Comparison of ENCODE assay signal across 9 cellular contexts in the genomic region with DNA sequence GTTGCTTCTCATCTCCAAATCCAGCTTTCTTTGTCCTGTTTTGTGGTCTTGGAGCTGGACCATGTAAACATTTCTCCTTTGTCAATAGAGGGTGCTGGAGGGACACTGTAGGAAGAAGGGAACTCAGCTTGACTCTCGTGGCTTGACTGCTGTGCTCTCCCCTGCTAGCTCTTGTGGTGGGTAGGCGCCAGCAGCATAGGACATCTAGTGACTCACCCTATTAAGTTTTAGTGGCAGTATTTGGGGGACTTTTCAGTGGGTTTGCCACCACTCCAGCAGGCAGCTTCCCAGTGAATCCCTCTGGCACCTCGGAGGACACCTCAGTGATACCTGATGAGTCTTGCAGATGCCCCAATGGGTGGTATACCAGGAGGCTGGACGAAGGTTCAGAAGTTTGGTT.
DNase-seq lines count a peak whose midpoint lies in the region; ATAC-seq and TF ChIP-seq lines count a peak whose summit lies in the region.
"Had no signal": no experiment of that assay in that cellular context is flagged by ENCODE, and none has a peak within 500 bp of the region (broad histone marks: within the 10 kb centered on the region; RNA-seq: fewer than 3 reads in every experiment).

No MANE protein-coding gene starts in this region.

- no peak overlapping the region for H2AFZ ChIP-seq in Karpas-422 (ENCODE audit: low read length)

- H4K20me1 ChIP-seq in Karpas-422 (ENCODE audit: insufficient read depth, low read depth, low read length), result no peaks in the 10 kb centered on the region

- 59% methylated on average over 4 of the region's 4 CpGs for WGBS in tibial nerve, 2 donors
- WGBS in suprapubic skin, result 73% methylated on average over 4 of the region's 4 CpGs

- no peaks in the 10 kb centered on the region for H3K36me3 ChIP-seq in Karpas-422 (ENCODE audit: insufficient read depth, low read length)
- no peaks in the 10 kb centered on the region for H3K36me3 ChIP-seq in right atrium auricular region
- no peaks in the 10 kb centered on the region for H3K36me3 ChIP-seq in tibial nerve
- H3K36me3 ChIP-seq in suprapubic skin, result no peaks in the 10 kb centered on the region

- H3K9me3 Mint-ChIP-seq in naive thymus-derived CD8-positive, alpha-beta T cell, result no peaks in the 10 kb centered on the region
- H3K9me3 Mint-ChIP-seq in immature natural killer cell, result peaks cover 0 to 2% (median 0%) of the 10 kb centered on the region in 6 donors

- POLR2A ChIA-PET in naive thymus-derived CD8-positive, alpha-beta T cell (lab: Charles Lee), result no interaction called here

- TF ChIP-seq EP300 in tibial nerve (IDR thresholded peaks at IDR 0.05) (no peak), suprapubic skin (IDR thresholded peaks at IDR 0.05) (no peak)

- H3K9me2 ChIP-seq in Karpas-422 (replicated peaks; ENCODE audit: insufficient read depth, low read length), result no peaks in the 10 kb centered on the region

- peak in 1 of 2 donors; percentile 67 for TF ChIP-seq CTCF in right atrium auricular region (IDR thresholded peaks at IDR 0.05)
- TF ChIP-seq CTCF in tibial nerve (IDR thresholded peaks at IDR 0.05), result peak in 4 of 5 experiments; percentile 13 to 45 (median 30)
- TF ChIP-seq CTCF in suprapubic skin (IDR thresholded peaks at IDR 0.05), result peak in 1 of 2 donors; percentile 16

- H3K27ac Mint-ChIP-seq in naive thymus-derived CD8-positive, alpha-beta T cell, result no peak overlapping the region
- no peak overlapping the region for H3K27ac Mint-ChIP-seq in immature natural killer cell

- no peaks in the 10 kb centered on the region for H3K4me1 ChIP-seq in Karpas-422 (ENCODE audit: low read length)
- peaks cover 0 to 12% of the 10 kb centered on the region in 2 donors for H3K4me1 ChIP-seq in right atrium auricular region
- H3K4me1 ChIP-seq in tibial nerve, result no peaks in the 10 kb centered on the region
- peaks cover 11% of the 10 kb centered on the region for H3K4me1 ChIP-seq in suprapubic skin

- no peaks in the 10 kb centered on the region for H3K79me2 ChIP-seq in Karpas-422 (ENCODE audit: low read length)

- no peaks in the 10 kb centered on the region for H3K9me3 ChIP-seq in Karpas-422 (ENCODE audit: low read length)
- no peaks in the 10 kb centered on the region for H3K9me3 ChIP-seq in right atrium auricular region
- H3K9me3 ChIP-seq in tibial nerve, result no peaks in the 10 kb centered on the region
- H3K9me3 ChIP-seq in suprapubic skin, result no peaks in the 10 kb centered on the region

- peaks cover 4 to 8% (median 6%) of the 10 kb centered on the region in 4 donors for H3K4me1 Mint-ChIP-seq in naive thymus-derived CD8-positive, alpha-beta T cell
- peaks cover 0 to 2% of the 10 kb centered on the region in 2 donors for H3K4me1 Mint-ChIP-seq in immature natural killer cell

- H3K27me3 ChIP-seq in Karpas-422 (ENCODE audit: low read length) (no peaks in the 10 kb centered on the region), right atrium auricular region (no peaks in the 10 kb centered on the region), tibial nerve (no peaks in the 10 kb centered on the region), suprapubic skin (no peaks in the 10 kb centered on the region)

- H3K27ac ChIP-seq in Karpas-422 (ENCODE audit: low read length), result no peak overlapping the region
- no peak overlapping the region for H3K27ac ChIP-seq in right atrium auricular region
- peak overlapping the region in 2 of 4 donors; percentile 32 to 46 for H3K27ac ChIP-seq in tibial nerve
- no peak overlapping the region for H3K27ac ChIP-seq in suprapubic skin
- H3K27ac ChIP-seq: KMS-11 had no signal

- no peak overlapping the region for H3K4me3 ChIP-seq in Karpas-422 (ENCODE audit: low read length)
- no peak overlapping the region for H3K4me3 ChIP-seq in right atrium auricular region
- H3K4me3 ChIP-seq in tibial nerve, result no peak overlapping the region
- H3K4me3 ChIP-seq in suprapubic skin, result no peak overlapping the region

- no peak for TF ChIP-seq POLR2A in tibial nerve (IDR thresholded peaks at IDR 0.05)
- TF ChIP-seq POLR2A in suprapubic skin (IDR thresholded peaks at IDR 0.05), result no peak

- peaks cover 5 to 28% (median 13%) of the 10 kb centered on the region in 5 donors for H3K27me3 Mint-ChIP-seq in naive thymus-derived CD8-positive, alpha-beta T cell
- H3K27me3 Mint-ChIP-seq in immature natural killer cell (ENCODE audit: low read depth in 3 of 3), result peaks cover 2 to 7% (median 3%) of the 10 kb centered on the region in 3 donors

- DNase-seq in EL, result peak; percentile 44
- peak; percentile 62 for DNase-seq in Karpas-422
- DNase-seq in UCSD-AML1 (lab: John Stamatoyannopoulos, UW; ENCODE audit: unreplicated experiment), result peak; percentile 29
- DNase-seq in right atrium auricular region (ENCODE audit: low spot score), result peak; percentile 74
- peak in 1 of 2 donors; percentile 39 for DNase-seq in tibial nerve (ENCODE audit: low spot score in 2 of 2)
- no peak for DNase-seq in naive thymus-derived CD8-positive, alpha-beta T cell
- no peak for DNase-seq in suprapubic skin (ENCODE audit: low spot score in 2 of 2)
- no peak for DNase-seq in immature natural killer cell

- no peak for ATAC-seq in naive thymus-derived CD8-positive, alpha-beta T cell

- H3K4me3 Mint-ChIP-seq in naive thymus-derived CD8-positive, alpha-beta T cell, result no peak overlapping the region
- no peak overlapping the region for H3K4me3 Mint-ChIP-seq in immature natural killer cell

- H3K9ac ChIP-seq in Karpas-422 (ENCODE audit: low read length), result no peak overlapping the region
- H3K9ac ChIP-seq: KMS-11 had no signal

- no peak overlapping the region for H3K4me2 ChIP-seq in Karpas-422 (ENCODE audit: low read depth, low read length, poor library complexity, severe bottlenecking)
- H3K4me2 ChIP-seq: KMS-11 had no signal

- H3K36me3 Mint-ChIP-seq in naive thymus-derived CD8-positive, alpha-beta T cell, result no peaks in the 10 kb centered on the region
- H3K36me3 Mint-ChIP-seq in immature natural killer cell, result no peaks in the 10 kb centered on the region

Comparison
In these comparisons a context has a peak if more than half of its experiments do, and no peak if none do; other contexts are left out.
1. DNase-seq: peak in EL (single experiment), Karpas-422 (single experiment), UCSD-AML1 (single experiment) and right atrium auricular region (single experiment); none in naive thymus-derived CD8-positive, alpha-beta T cell (0 of 10), suprapubic skin (0 of 2) and immature natural killer cell (0 of 3).